In genomic region chr11:33735426-33736147, GRCh38 we compare ENCODE assay signal across 8 cellular contexts. TPM values are rescaled to one million over a fixed set of nuclear protein-coding genes. Genes with fewer than 3 reads are reported as not detected.
DNase-seq lines count a peak whose midpoint lies in the region; ATAC-seq, FAIRE-seq and TF ChIP-seq lines count a peak whose summit lies in the region.

No MANE protein-coding gene starts in this region.

- no peak for TF ChIP-seq EP300 in K562 (IDR thresholded peaks at IDR 0.05; ENCODE audit: low read length)

- H2AFZ ChIP-seq in K562 (ENCODE audit: low read depth, low read length), result peak overlapping the region; percentile 60

- H3K9me1 ChIP-seq in K562 (ENCODE audit: control insufficient read depth, insufficient read depth, low read length), result no peaks in the 10 kb centered on the region

- peaks cover 0 to 2% (median 0%) of the 10 kb centered on the region in 8 donors for H3K9me3 Mint-ChIP-seq in CD4-positive, alpha-beta memory T cell

- peak; percentile 48 to 72 (median 54) for DNase-seq in CD4-positive, alpha-beta memory T cell
- no peak for DNase-seq in SK-N-MC (ENCODE audit: low read depth, low spot score)
- DNase-seq in K562 (ENCODE audit: extremely low read depth in 1 of 4, low spot score in 3 of 4), result peak in 2 of 4 experiments; percentile 32 to 52
- DNase-seq in iris pigment epithelial cell (ENCODE audit: low read depth), result peak; percentile 36
- DNase-seq in stimulated activated CD4-positive, alpha-beta T cell treated with anti-CD3 and anti-CD28 coated beads, Interleukin-12 subunit alpha, Interleukin-12 subunit beta, amount 100 ng/mL, for 48 hours (ENCODE audit: low read depth in 2 of 3, low spot score in 1 of 3), result peak in 2 of 3 donors; percentile 25 to 41
- DNase-seq in COLO829 (ENCODE audit: low spot score), result no peak

- H3K4me1 Mint-ChIP-seq in CD4-positive, alpha-beta memory T cell, result peaks cover 25 to 48% (median 37%) of the 10 kb centered on the region in 4 donors

- no peak for TF ChIP-seq CTCF in K562 (IDR thresholded peaks at IDR 0.05 in 2 of 3, conservative IDR thresholded peaks at IDR 0.05 in 1 of 3; ENCODE audit: insufficient read depth in 2 of 3, low read depth in 1 of 3, low read length in 3 of 3)

- H3K4me2 ChIP-seq in K562 (ENCODE audit: insufficient read depth, low read length), result peak overlapping the region; percentile 95

- in situ Hi-C loops in K562 (cut with MboI), result no loop called here

- H3K9ac ChIP-seq in SK-N-MC (ENCODE audit: insufficient read length), result peak overlapping the region; percentile 90
- H3K9ac ChIP-seq in K562 (ENCODE audit: insufficient read depth in 1 of 2, low read depth in 2 of 2, low read length in 2 of 2), result peak overlapping the region; percentile 81 to 95

- no peak for FAIRE-seq in K562 (lab: Jason Lieb, UNC)

- peak overlapping the region; percentile 88 to 96 (median 92) for H3K4me3 Mint-ChIP-seq in CD4-positive, alpha-beta memory T cell

- no peaks in the 10 kb centered on the region for H3K27me3 ChIP-seq in CD4-positive, alpha-beta memory T cell (ENCODE audit: insufficient read depth, low read length)
- no peaks in the 10 kb centered on the region for H3K27me3 ChIP-seq in K562 (ENCODE audit: control insufficient read depth in 2 of 2, insufficient read depth in 2 of 2, low read length in 2 of 2)

- WGBS in K562 (ENCODE audit: insufficient coverage, low coverage, missing lambda C conversion rate), result under 1% methylated on average over 44 of the region's 50 CpGs

- peak overlapping the region; percentile 75 for H3K27ac ChIP-seq in CD4-positive, alpha-beta memory T cell (ENCODE audit: low read depth, low read length)
- H3K27ac ChIP-seq in SK-N-MC (no peak overlapping the region), K562 (ENCODE audit: extremely low read depth, low read depth, low read length) (peak overlapping the region; percentile 90)

- H3K4me3 ChIP-seq in CD4-positive, alpha-beta memory T cell (ENCODE audit: low read length in 2 of 2), result peak overlapping the region; percentile 76 to 91
- H3K4me3 ChIP-seq in SK-N-MC (peak overlapping the region; percentile 96), K562 (peak overlapping the region; percentile 79)

- no peaks in the 10 kb centered on the region for H3K27me3 Mint-ChIP-seq in CD4-positive, alpha-beta memory T cell

- CTCF ChIA-PET in CD4-positive, alpha-beta memory T cell (lab: Charles Lee; ENCODE audit: partially characterized antibody), result interaction anchor here (2.9 kb wide), 1 partner anchor 19 kb away, joined by 9 read pairs; no protein-coding TSS in a partner anchor
- CTCF ChIA-PET in K562 (lab: Yijun Ruan, JAX; ENCODE audit: low intra/inter-chr PET ratio), result interaction anchor here (1.1 kb wide), 1 partner anchor 20 kb away, joined by 3 read pairs; no protein-coding TSS in a partner anchor

- TF ChIP-seq RAD21 in K562 (CRISPR knock-in tag; conservative IDR thresholded peaks at IDR 0.05 in 1 of 2, IDR thresholded peaks at IDR 0.05 in 1 of 2), result no peak

- TF ChIP-seq POLR2A in K562 (conservative IDR thresholded peaks at IDR 0.05), result no peak

- no peaks in the 10 kb centered on the region for H3K9me3 ChIP-seq in CD4-positive, alpha-beta memory T cell (ENCODE audit: control insufficient read depth in 1 of 2, low read length in 2 of 2)
- H3K9me3 ChIP-seq in SK-N-MC (ENCODE audit: low read depth, low read length), result no peaks in the 10 kb centered on the region
- no peaks in the 10 kb centered on the region; the same call in 1 of the 2 replicates for H3K9me3 ChIP-seq in K562 (replicated peaks; ENCODE audit: control insufficient read depth, insufficient read depth, low read depth, low read length)

- peak overlapping the region; percentile 75 to 94 (median 90) for H3K27ac Mint-ChIP-seq in CD4-positive, alpha-beta memory T cell

- ATAC-seq in GM19397 (IDR thresholded peaks at IDR 0.05; ENCODE audit: unreplicated experiment) (peak; percentile 46), HG03442 (IDR thresholded peaks at IDR 0.05; ENCODE audit: unreplicated experiment) (peak; percentile 40), K562 (peak; percentile 38)

- intact Hi-C loops in CD4-positive, alpha-beta memory T cell (cut with micrococcal nuclease), result loop anchor here (1.0 to 10.0 kb wide), 5 partner anchors 35 to 575 kb away; partner anchors contain the start of genes C11orf91, CSTF3, FBXO3 and HIPK3
- intact Hi-C loops in K562 (cut with micrococcal nuclease), result loop anchor here (2.0 kb wide), 2 partner anchors 13 to 575 kb away; partner anchors contain the start of gene CSTF3

- H4K20me1 ChIP-seq in K562 (replicated peaks; ENCODE audit: control insufficient read depth, insufficient read depth, low read length), result peaks cover 14% of the 10 kb centered on the region; the same call in 1 of the 2 replicates

- no peaks in the 10 kb centered on the region for H3K36me3 ChIP-seq in CD4-positive, alpha-beta memory T cell (ENCODE audit: insufficient read depth, low read length)
- H3K36me3 ChIP-seq in SK-N-MC (ENCODE audit: insufficient read depth, low read length), result no peaks in the 10 kb centered on the region; the same call in 1 of the 2 replicates
- peaks cover 21% of the 10 kb centered on the region for H3K36me3 ChIP-seq in K562 (ENCODE audit: control insufficient read depth, insufficient read depth, low read length)

- H3K36me3 Mint-ChIP-seq in CD4-positive, alpha-beta memory T cell, result no peaks in the 10 kb centered on the region

- no TSS peak for BruUV-seq in K562 (replicated peaks; lab: Mats Ljungman, UMichigan)

- H3K79me2 ChIP-seq in K562 (ENCODE audit: control insufficient read depth, insufficient read depth, low read length), result peaks cover 59% of the 10 kb centered on the region

- POLR2A ChIA-PET in CD4-positive, alpha-beta memory T cell (lab: Charles Lee; ENCODE audit: partially characterized antibody), result interaction anchor here (1.1 to 4.9 kb wide), 7 partner anchors 18 to 574 kb away, joined by 3 to 33 read pairs (median 3); partner anchors contain the start of genes C11orf91, CSTF3, FBXO3 and HIPK3
- POLR2A ChIA-PET in K562 (lab: Yijun Ruan, JAX), result interaction anchor here (1.0 to 3.1 kb wide), 6 partner anchors 13 to 39 kb away, joined by 3 to 18 read pairs (median 8); partner anchors contain the start of gene FBXO3

- H3K4me1 ChIP-seq in CD4-positive, alpha-beta memory T cell (ENCODE audit: insufficient read depth, low read length), result peaks cover 31% of the 10 kb centered on the region
- H3K4me1 ChIP-seq in K562 (replicated peaks in 1 of 2; ENCODE audit: control insufficient read depth in 2 of 2, insufficient read depth in 2 of 2, low read length in 2 of 2), result peaks cover 16 to 59% of the 10 kb centered on the region in 2 experiments

RNA-seq across cellular contexts. Expression of gene CD59, which starts 0.6 kb away (rescaled TPM):
- total RNA-seq in CD4-positive, alpha-beta memory T cell, result 100 to 1,000 TPM in 1 of 2 experiments, 10 to 100 TPM in 1; 95.8 to 100 TPM
- polyA plus RNA-seq in CD4-positive, alpha-beta memory T cell, result 10 to 100 TPM; 68.3 to 76.1 TPM
- 143 and 169 TPM in 2 replicates for total RNA-seq in K562 (2011; cell fraction: chromatin; rRNA removed; ENCODE audit: low replicate concordance)
- total RNA-seq in K562 (2011; cell fraction: nucleolus; rRNA removed), result 151 TPM in 2 replicates
- 143 and 167 TPM in 2 replicates for total RNA-seq in K562 (2011; cell fraction: nucleoplasm; rRNA removed)
- 38.1 and 59.9 TPM in 2 replicates for total RNA-seq in K562 (2014; rRNA removed)
- total RNA-seq in K562 (2014; rRNA removed; fragmentation: Illumina TruSeq; extraction: Trizol), result 155 and 191 TPM in 2 replicates
- 95.2 and 104 TPM in 2 replicates for total RNA-seq in K562 (2015; rRNA removed; fragmentation: Illumina TruSeq; extraction: Trizol)
- 171 and 173 TPM in 2 replicates for total RNA-seq in K562 (2021)
- polyA plus RNA-seq in K562 (2011; rRNA removed), result 235 and 338 TPM in 2 replicates
- 175 and 195 TPM in 2 replicates for polyA plus RNA-seq in K562 (2011; cell fraction: cytosol; rRNA removed)
- polyA plus RNA-seq in K562 (2011; cell fraction: nucleus; rRNA removed), result 82.1 and 94.2 TPM in 2 replicates
- 117 and 172 TPM in 2 replicates for polyA plus RNA-seq in K562 (2012)
- polyA plus RNA-seq in K562 (2014; fragmentation: Illumina TruSeq; extraction: Trizol), result 218 and 230 TPM in 2 replicates
- polyA plus RNA-seq in K562 (2014; fragmentation: Nextera tagmentation; extraction: Ambion mirVana), result 100 to 1,000 TPM; 283 to 287 TPM
- polyA plus RNA-seq in K562 (2014; rRNA removed), result 125 and 146 TPM in 2 replicates
- 172 and 217 TPM in 2 replicates for polyA minus RNA-seq in K562 (2011; rRNA and poly(A)+ RNA removed)
- polyA minus RNA-seq in K562 (2011; cell fraction: cytosol; rRNA and poly(A)+ RNA removed), result 39.2 and 67.7 TPM in 2 replicates
- polyA minus RNA-seq in K562 (2011; cell fraction: nucleus; rRNA and poly(A)+ RNA removed), result 23.2 and 27.7 TPM in 2 replicates

RNA-seq across cellular contexts. Expression of gene C11orf91, which starts 35.0 kb away (rescaled TPM):
- under 1 TPM in 1 of 2 experiments, not detected in 1; 0.49 TPM for total RNA-seq in CD4-positive, alpha-beta memory T cell
- polyA plus RNA-seq in CD4-positive, alpha-beta memory T cell, result not detected
- total RNA-seq in K562 (2011; cell fraction: chromatin; rRNA removed; ENCODE audit: low replicate concordance), result not detected in 2 replicates
- total RNA-seq in K562 (2011; cell fraction: nucleolus; rRNA removed), result not detected in 2 replicates
- total RNA-seq in K562 (2011; cell fraction: nucleoplasm; rRNA removed), result not detected in 2 replicates
- total RNA-seq in K562 (2014; rRNA removed), result not detected in 2 replicates
- not detected in 2 replicates for total RNA-seq in K562 (2014; rRNA removed; fragmentation: Illumina TruSeq; extraction: Trizol)
- total RNA-seq in K562 (2015; rRNA removed; fragmentation: Illumina TruSeq; extraction: Trizol), result not detected in 2 replicates
- not detected in 2 replicates for total RNA-seq in K562 (2021)
- polyA plus RNA-seq in K562 (2011; rRNA removed), result not detected in 2 replicates
- polyA plus RNA-seq in K562 (2011; cell fraction: cytosol; rRNA removed), result not detected in 2 replicates
- polyA plus RNA-seq in K562 (2011; cell fraction: nucleus; rRNA removed), result not detected in 2 replicates
- polyA plus RNA-seq in K562 (2012), result not detected in 2 replicates
- not detected in 2 replicates for polyA plus RNA-seq in K562 (2014; fragmentation: Illumina TruSeq; extraction: Trizol)
- polyA plus RNA-seq in K562 (2014; fragmentation: Nextera tagmentation; extraction: Ambion mirVana), result not detected
- polyA plus RNA-seq in K562 (2014; rRNA removed), result not detected in 2 replicates
- polyA minus RNA-seq in K562 (2011; rRNA and poly(A)+ RNA removed), result not detected in 2 replicates
- not detected in 2 replicates for polyA minus RNA-seq in K562 (2011; cell fraction: cytosol; rRNA and poly(A)+ RNA removed)
- not detected in 2 replicates for polyA minus RNA-seq in K562 (2011; cell fraction: nucleus; rRNA and poly(A)+ RNA removed)

RNA-seq across cellular contexts. Expression of gene FBXO3, which starts 38.7 kb away (rescaled TPM):
- total RNA-seq in CD4-positive, alpha-beta memory T cell, result 10 to 100 TPM; 55.1 to 55.6 TPM
- 10 to 100 TPM; 40.9 to 45.0 TPM for polyA plus RNA-seq in CD4-positive, alpha-beta memory T cell
- total RNA-seq in K562 (2011; cell fraction: chromatin; rRNA removed; ENCODE audit: low replicate concordance), result 21.1 and 48.4 TPM in 2 replicates
- 13.7 TPM in 2 replicates for total RNA-seq in K562 (2011; cell fraction: nucleolus; rRNA removed)
- 25.1 and 36.8 TPM in 2 replicates for total RNA-seq in K562 (2011; cell fraction: nucleoplasm; rRNA removed)
- 11.6 and 14.3 TPM in 2 replicates for total RNA-seq in K562 (2014; rRNA removed)
- 29.2 and 33.3 TPM in 2 replicates for total RNA-seq in K562 (2014; rRNA removed; fragmentation: Illumina TruSeq; extraction: Trizol)
- total RNA-seq in K562 (2015; rRNA removed; fragmentation: Illumina TruSeq; extraction: Trizol), result 21.4 and 21.9 TPM in 2 replicates
- 24.3 and 25.2 TPM in 2 replicates for total RNA-seq in K562 (2021)
- 41.4 and 59.3 TPM in 2 replicates for polyA plus RNA-seq in K562 (2011; rRNA removed)
- 14.6 and 20.0 TPM in 2 replicates for polyA plus RNA-seq in K562 (2011; cell fraction: cytosol; rRNA removed)
- 31.8 and 39.7 TPM in 2 replicates for polyA plus RNA-seq in K562 (2011; cell fraction: nucleus; rRNA removed)
- polyA plus RNA-seq in K562 (2012), result 15.9 and 16.2 TPM in 2 replicates
- polyA plus RNA-seq in K562 (2014; fragmentation: Illumina TruSeq; extraction: Trizol), result 26.7 and 30.1 TPM in 2 replicates
- polyA plus RNA-seq in K562 (2014; fragmentation: Nextera tagmentation; extraction: Ambion mirVana), result 10 to 100 TPM; 55.7 to 57.9 TPM
- polyA plus RNA-seq in K562 (2014; rRNA removed), result 18.9 and 19.5 TPM in 2 replicates
- polyA minus RNA-seq in K562 (2011; rRNA and poly(A)+ RNA removed), result 49.3 and 56.4 TPM in 2 replicates
- 13.7 and 22.0 TPM in 2 replicates for polyA minus RNA-seq in K562 (2011; cell fraction: cytosol; rRNA and poly(A)+ RNA removed)
- polyA minus RNA-seq in K562 (2011; cell fraction: nucleus; rRNA and poly(A)+ RNA removed), result 24.5 and 39.2 TPM in 2 replicates

Comparison
In these comparisons a context has a peak if more than half of its experiments do, and no peak if none do; other contexts are left out.
1. DNase-seq: peak in CD4-positive, alpha-beta memory T cell (5 of 5), iris pigment epithelial cell (single experiment) and stimulated activated CD4-positive, alpha-beta T cell treated with anti-CD3 and anti-CD28 coated beads, Interleukin-12 subunit alpha, Interleukin-12 subunit beta, amount 100 ng/mL, for 48 hours (2 of 3); none in SK-N-MC (single experiment) and COLO829 (single experiment).
2. Peak in every context shown above with its lines, with median percentiles within 50 percentile points of each other: H3K4me3 ChIP-seq and ATAC-seq.